1 cellular context compared by ENCODE assay signal in the genomic region with DNA sequence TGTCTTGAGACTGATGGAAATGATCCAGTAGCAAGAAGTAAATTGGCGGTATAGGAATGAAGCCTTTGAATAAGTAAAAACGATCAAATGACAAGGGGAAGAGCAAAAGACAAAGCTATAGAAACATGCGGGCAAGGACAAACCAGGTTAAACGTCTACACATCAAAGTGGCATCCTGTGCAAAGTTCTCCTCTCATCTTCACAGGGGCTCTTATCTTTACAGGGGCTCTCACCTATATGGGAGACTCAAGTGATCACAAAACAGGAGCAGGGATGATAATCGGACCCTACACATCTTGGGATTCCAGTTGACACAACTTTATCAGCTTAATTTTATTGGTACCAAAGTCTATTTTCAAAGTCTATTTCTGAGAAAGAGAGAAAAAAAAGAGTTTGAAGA.
A peak's percentile ranks its signal among the peaks of the same experiment; 100 is the strongest.
TF ChIP-seq lines count a peak whose summit lies in the region.

No MANE protein-coding gene starts in this region.

TF ChIP-seq in HepG2, 621 proteins besides CTCF, POLR2A, EP300 and RAD21 (continued from another document and continues in another):
- no peak for TF ChIP-seq E2F2 (CRISPR knock-in tag; IDR thresholded peaks at IDR 0.05; ENCODE audit: borderline replicate concordance)
- TF ChIP-seq PATZ1 (CRISPR knock-in tag; IDR thresholded peaks at IDR 0.05) = no peak
- 0 out of 2 replicates have a peak, but pooled peaks have one; percentile 16 for TF ChIP-seq FOXJ3 (CRISPR knock-in tag; IDR thresholded peaks at IDR 0.05; ENCODE audit: borderline replicate concordance)
- TF ChIP-seq KAT8 (CRISPR knock-in tag; IDR thresholded peaks at IDR 0.05) = peak; percentile 44; the same call in 1 of the 2 replicates
- no peak for TF ChIP-seq MEIS1 (CRISPR knock-in tag; IDR thresholded peaks at IDR 0.05; ENCODE audit: borderline replicate concordance)
- TF ChIP-seq, protein P1, sequence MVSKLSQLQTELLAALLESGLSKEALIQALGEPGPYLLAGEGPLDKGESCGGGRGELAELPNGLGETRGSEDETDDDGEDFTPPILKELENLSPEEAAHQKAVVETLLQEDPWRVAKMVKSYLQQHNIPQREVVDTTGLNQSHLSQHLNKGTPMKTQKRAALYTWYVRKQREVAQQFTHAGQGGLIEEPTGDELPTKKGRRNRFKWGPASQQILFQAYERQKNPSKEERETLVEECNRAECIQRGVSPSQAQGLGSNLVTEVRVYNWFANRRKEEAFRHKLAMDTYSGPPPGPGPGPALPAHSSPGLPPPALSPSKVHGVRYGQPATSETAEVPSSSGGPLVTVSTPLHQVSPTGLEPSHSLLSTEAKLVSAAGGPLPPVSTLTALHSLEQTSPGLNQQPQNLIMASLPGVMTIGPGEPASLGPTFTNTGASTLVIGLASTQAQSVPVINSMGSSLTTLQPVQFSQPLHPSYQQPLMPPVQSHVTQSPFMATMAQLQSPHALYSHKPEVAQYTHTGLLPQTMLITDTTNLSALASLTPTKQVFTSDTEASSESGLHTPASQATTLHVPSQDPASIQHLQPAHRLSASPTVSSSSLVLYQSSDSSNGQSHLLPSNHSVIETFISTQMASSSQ (IDR thresholded peaks at IDR 0.05; ENCODE audit: low read depth) = peak; percentile 85
- TF ChIP-seq, protein P1 (CRISPR knock-in tag; IDR thresholded peaks at IDR 0.05; ENCODE audit: borderline replicate concordance) = peak; percentile 92; the same call in 1 of the 2 replicates
- TF ChIP-seq, protein P2, sequence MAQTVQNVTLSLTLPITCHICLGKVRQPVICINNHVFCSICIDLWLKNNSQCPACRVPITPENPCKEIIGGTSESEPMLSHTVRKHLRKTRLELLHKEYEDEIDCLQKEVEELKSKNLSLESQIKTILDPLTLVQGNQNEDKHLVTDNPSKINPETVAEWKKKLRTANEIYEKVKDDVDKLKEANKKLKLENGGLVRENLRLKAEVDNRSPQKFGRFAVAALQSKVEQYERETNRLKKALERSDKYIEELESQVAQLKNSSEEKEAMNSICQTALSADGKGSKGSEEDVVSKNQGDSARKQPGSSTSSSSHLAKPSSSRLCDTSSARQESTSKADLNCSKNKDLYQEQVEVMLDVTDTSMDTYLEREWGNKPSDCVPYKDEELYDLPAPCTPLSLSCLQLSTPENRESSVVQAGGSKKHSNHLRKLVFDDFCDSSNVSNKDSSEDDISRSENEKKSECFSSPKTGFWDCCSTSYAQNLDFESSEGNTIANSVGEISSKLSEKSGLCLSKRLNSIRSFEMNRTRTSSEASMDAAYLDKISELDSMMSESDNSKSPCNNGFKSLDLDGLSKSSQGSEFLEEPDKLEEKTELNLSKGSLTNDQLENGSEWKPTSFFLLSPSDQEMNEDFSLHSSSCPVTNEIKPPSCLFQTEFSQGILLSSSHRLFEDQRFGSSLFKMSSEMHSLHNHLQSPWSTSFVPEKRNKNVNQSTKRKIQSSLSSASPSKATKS (CRISPR knock-in tag; IDR thresholded peaks at IDR 0.05) = peak; percentile 33; the same call in 1 of the 2 replicates
- no peak for TF ChIP-seq ZBTB21 (CRISPR knock-in tag; IDR thresholded peaks at IDR 0.05)
- TF ChIP-seq ZNF274 (CRISPR knock-in tag; IDR thresholded peaks at IDR 0.05) = no peak
- peak; percentile 91 for TF ChIP-seq ARID5B (CRISPR knock-in tag; IDR thresholded peaks at IDR 0.05)
- TF ChIP-seq ZNF652 (CRISPR knock-in tag; IDR thresholded peaks at IDR 0.05; ENCODE audit: borderline replicate concordance, low read depth) = no peak
- TF ChIP-seq REPIN1 (CRISPR knock-in tag; IDR thresholded peaks at IDR 0.05; ENCODE audit: borderline replicate concordance, low read depth) = 0 out of 2 replicates have a peak, but pooled peaks have one; percentile 40
- TF ChIP-seq ZNF296 (CRISPR knock-in tag; conservative IDR thresholded peaks at IDR 0.05) = no peak
- TF ChIP-seq, protein P3, sequence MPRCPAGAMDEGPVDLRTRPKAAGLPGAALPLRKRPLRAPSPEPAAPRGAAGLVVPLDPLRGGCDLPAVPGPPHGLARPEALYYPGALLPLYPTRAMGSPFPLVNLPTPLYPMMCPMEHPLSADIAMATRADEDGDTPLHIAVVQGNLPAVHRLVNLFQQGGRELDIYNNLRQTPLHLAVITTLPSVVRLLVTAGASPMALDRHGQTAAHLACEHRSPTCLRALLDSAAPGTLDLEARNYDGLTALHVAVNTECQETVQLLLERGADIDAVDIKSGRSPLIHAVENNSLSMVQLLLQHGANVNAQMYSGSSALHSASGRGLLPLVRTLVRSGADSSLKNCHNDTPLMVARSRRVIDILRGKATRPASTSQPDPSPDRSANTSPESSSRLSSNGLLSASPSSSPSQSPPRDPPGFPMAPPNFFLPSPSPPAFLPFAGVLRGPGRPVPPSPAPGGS (CRISPR knock-in tag; IDR thresholded peaks at IDR 0.05) = no peak
- no peak for TF ChIP-seq ZNF543 (CRISPR knock-in tag; IDR thresholded peaks at IDR 0.05)
- 0 out of 2 replicates have a peak, but pooled peaks have one; percentile 17 for TF ChIP-seq MIXL1 (CRISPR knock-in tag; IDR thresholded peaks at IDR 0.05)
- no peak for TF ChIP-seq CBFB (CRISPR knock-in tag; IDR thresholded peaks at IDR 0.05)
- TF ChIP-seq FOSL2 (CRISPR knock-in tag; IDR thresholded peaks at IDR 0.05) = 0 out of 2 replicates have a peak, but pooled peaks have one; percentile 15
- peak; percentile 62 for TF ChIP-seq SOX13 (IDR thresholded peaks at IDR 0.05)
- peak in 1 of 2 experiments; percentile 90; a peak in 2 of 4 replicates for TF ChIP-seq SOX13 (CRISPR knock-in tag; conservative IDR thresholded peaks at IDR 0.05 in 1 of 2, IDR thresholded peaks at IDR 0.05 in 1 of 2)
- no peak for TF ChIP-seq GZF1 (CRISPR knock-in tag; IDR thresholded peaks at IDR 0.05)
- TF ChIP-seq ZNF672 (CRISPR knock-in tag; IDR thresholded peaks at IDR 0.05) = no peak
- TF ChIP-seq, protein P4, sequence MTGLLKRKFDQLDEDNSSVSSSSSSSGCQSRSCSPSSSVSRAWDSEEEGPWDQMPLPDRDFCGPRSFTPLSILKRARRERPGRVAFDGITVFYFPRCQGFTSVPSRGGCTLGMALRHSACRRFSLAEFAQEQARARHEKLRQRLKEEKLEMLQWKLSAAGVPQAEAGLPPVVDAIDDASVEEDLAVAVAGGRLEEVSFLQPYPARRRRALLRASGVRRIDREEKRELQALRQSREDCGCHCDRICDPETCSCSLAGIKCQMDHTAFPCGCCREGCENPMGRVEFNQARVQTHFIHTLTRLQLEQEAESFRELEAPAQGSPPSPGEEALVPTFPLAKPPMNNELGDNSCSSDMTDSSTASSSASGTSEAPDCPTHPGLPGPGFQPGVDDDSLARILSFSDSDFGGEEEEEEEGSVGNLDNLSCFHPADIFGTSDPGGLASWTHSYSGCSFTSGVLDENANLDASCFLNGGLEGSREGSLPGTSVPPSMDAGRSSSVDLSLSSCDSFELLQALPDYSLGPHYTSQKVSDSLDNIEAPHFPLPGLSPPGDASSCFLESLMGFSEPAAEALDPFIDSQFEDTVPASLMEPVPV (CRISPR knock-in tag; IDR thresholded peaks at IDR 0.05) = no peak
- no peak for TF ChIP-seq ZNF816 (CRISPR knock-in tag; IDR thresholded peaks at IDR 0.05; ENCODE audit: borderline replicate concordance)
- TF ChIP-seq TBX3 (IDR thresholded peaks at IDR 0.05; ENCODE audit: borderline replicate concordance) = no peak
- TF ChIP-seq ZNF382 (CRISPR knock-in tag; IDR thresholded peaks at IDR 0.05; ENCODE audit: borderline replicate concordance) = no peak
- peak; percentile 61; the same call in 1 of the 2 replicates for TF ChIP-seq HDAC2 (CRISPR knock-in tag; IDR thresholded peaks at IDR 0.05)
- TF ChIP-seq FOXK1 (CRISPR knock-in tag; IDR thresholded peaks at IDR 0.05; ENCODE audit: borderline replicate concordance, low read depth) = 0 out of 2 replicates have a peak, but pooled peaks have one; percentile 30
- peak; percentile 94 for TF ChIP-seq TCF7 (IDR thresholded peaks at IDR 0.05; ENCODE audit: low read depth)
- peak; percentile 57; the same call in 1 of the 2 replicates for TF ChIP-seq SALL1 (CRISPR knock-in tag; IDR thresholded peaks at IDR 0.05)
- TF ChIP-seq, protein P5, sequence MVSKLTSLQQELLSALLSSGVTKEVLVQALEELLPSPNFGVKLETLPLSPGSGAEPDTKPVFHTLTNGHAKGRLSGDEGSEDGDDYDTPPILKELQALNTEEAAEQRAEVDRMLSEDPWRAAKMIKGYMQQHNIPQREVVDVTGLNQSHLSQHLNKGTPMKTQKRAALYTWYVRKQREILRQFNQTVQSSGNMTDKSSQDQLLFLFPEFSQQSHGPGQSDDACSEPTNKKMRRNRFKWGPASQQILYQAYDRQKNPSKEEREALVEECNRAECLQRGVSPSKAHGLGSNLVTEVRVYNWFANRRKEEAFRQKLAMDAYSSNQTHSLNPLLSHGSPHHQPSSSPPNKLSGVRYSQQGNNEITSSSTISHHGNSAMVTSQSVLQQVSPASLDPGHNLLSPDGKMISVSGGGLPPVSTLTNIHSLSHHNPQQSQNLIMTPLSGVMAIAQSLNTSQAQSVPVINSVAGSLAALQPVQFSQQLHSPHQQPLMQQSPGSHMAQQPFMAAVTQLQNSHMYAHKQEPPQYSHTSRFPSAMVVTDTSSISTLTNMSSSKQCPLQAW (CRISPR knock-in tag; IDR thresholded peaks at IDR 0.05) = peak; percentile 70
- no peak for TF ChIP-seq ZNF350 (CRISPR knock-in tag; IDR thresholded peaks at IDR 0.05; ENCODE audit: borderline replicate concordance, low read depth)
- TF ChIP-seq, protein P6, sequence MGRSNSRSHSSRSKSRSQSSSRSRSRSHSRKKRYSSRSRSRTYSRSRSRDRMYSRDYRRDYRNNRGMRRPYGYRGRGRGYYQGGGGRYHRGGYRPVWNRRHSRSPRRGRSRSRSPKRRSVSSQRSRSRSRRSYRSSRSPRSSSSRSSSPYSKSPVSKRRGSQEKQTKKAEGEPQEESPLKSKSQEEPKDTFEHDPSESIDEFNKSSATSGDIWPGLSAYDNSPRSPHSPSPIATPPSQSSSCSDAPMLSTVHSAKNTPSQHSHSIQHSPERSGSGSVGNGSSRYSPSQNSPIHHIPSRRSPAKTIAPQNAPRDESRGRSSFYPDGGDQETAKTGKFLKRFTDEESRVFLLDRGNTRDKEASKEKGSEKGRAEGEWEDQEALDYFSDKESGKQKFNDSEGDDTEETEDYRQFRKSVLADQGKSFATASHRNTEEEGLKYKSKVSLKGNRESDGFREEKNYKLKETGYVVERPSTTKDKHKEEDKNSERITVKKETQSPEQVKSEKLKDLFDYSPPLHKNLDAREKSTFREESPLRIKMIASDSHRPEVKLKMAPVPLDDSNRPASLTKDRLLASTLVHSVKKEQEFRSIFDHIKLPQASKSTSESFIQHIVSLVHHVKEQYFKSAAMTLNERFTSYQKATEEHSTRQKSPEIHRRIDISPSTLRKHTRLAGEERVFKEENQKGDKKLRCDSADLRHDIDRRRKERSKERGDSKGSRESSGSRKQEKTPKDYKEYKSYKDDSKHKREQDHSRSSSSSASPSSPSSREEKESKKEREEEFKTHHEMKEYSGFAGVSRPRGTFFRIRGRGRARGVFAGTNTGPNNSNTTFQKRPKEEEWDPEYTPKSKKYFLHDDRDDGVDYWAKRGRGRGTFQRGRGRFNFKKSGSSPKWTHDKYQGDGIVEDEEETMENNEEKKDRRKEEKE (IDR thresholded peaks at IDR 0.05) = no peak
